1 cellular context compared by ENCODE assay signal in the genomic region with DNA sequence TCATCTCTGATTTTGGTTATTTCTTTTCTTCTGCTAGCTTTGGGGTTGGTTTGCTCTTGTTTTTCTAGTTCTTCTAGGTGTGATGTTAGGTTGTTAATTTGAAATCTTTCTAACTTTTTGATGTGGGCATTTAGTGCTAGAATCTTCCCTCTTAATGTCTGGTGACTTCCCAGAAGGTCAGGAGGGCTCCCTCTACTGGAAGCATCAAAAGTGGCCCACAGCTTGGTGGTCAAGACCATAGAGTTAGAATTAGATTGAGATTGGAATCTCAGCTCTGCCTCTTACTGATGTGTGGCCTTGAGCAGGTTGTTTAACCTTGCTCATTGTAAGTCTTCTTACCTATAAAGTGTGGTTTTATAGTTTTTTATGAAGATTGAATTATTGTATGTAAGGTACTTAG.
TF ChIP-seq lines count a peak whose summit lies in the region.

No MANE protein-coding gene starts in this region.

TF ChIP-seq in SK-N-SH, 30 proteins besides CTCF, POLR2A, EP300 and RAD21 (continued from another document):
- TF ChIP-seq ELF1 (IDR thresholded peaks at IDR 0.05) (no peak), FOXJ3 (CRISPR knock-in tag; IDR thresholded peaks at IDR 0.05) (no peak), NFIC (IDR thresholded peaks at IDR 0.05; ENCODE audit: borderline replicate concordance) (no peak), RXRA (IDR thresholded peaks at IDR 0.05; ENCODE audit: borderline replicate concordance, low read depth) (no peak), TEAD4 (IDR thresholded peaks at IDR 0.05; ENCODE audit: borderline replicate concordance, insufficient read depth) (no peak)
- TF ChIP-seq, protein P1, sequence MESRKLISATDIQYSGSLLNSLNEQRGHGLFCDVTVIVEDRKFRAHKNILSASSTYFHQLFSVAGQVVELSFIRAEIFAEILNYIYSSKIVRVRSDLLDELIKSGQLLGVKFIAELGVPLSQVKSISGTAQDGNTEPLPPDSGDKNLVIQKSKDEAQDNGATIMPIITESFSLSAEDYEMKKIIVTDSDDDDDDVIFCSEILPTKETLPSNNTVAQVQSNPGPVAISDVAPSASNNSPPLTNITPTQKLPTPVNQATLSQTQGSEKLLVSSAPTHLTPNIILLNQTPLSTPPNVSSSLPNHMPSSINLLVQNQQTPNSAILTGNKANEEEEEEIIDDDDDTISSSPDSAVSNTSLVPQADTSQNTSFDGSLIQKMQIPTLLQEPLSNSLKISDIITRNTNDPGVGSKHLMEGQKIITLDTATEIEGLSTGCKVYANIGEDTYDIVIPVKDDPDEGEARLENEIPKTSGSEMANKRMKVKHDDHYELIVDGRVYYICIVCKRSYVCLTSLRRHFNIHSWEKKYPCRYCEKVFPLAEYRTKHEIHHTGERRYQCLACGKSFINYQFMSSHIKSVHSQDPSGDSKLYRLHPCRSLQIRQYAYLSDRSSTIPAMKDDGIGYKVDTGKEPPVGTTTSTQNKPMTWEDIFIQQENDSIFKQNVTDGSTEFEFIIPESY (IDR thresholded peaks at IDR 0.05; ENCODE audit: borderline replicate concordance, low read depth) = no peak
- TF ChIP-seq, protein P2, sequence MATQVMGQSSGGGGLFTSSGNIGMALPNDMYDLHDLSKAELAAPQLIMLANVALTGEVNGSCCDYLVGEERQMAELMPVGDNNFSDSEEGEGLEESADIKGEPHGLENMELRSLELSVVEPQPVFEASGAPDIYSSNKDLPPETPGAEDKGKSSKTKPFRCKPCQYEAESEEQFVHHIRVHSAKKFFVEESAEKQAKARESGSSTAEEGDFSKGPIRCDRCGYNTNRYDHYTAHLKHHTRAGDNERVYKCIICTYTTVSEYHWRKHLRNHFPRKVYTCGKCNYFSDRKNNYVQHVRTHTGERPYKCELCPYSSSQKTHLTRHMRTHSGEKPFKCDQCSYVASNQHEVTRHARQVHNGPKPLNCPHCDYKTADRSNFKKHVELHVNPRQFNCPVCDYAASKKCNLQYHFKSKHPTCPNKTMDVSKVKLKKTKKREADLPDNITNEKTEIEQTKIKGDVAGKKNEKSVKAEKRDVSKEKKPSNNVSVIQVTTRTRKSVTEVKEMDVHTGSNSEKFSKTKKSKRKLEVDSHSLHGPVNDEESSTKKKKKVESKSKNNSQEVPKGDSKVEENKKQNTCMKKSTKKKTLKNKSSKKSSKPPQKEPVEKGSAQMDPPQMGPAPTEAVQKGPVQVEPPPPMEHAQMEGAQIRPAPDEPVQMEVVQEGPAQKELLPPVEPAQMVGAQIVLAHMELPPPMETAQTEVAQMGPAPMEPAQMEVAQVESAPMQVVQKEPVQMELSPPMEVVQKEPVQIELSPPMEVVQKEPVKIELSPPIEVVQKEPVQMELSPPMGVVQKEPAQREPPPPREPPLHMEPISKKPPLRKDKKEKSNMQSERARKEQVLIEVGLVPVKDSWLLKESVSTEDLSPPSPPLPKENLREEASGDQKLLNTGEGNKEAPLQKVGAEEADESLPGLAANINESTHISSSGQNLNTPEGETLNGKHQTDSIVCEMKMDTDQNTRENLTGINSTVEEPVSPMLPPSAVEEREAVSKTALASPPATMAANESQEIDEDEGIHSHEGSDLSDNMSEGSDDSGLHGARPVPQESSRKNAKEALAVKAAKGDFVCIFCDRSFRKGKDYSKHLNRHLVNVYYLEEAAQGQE (IDR thresholded peaks at IDR 0.05; ENCODE audit: low read depth, low read length) = no peak
- TF ChIP-seq, protein P3, sequence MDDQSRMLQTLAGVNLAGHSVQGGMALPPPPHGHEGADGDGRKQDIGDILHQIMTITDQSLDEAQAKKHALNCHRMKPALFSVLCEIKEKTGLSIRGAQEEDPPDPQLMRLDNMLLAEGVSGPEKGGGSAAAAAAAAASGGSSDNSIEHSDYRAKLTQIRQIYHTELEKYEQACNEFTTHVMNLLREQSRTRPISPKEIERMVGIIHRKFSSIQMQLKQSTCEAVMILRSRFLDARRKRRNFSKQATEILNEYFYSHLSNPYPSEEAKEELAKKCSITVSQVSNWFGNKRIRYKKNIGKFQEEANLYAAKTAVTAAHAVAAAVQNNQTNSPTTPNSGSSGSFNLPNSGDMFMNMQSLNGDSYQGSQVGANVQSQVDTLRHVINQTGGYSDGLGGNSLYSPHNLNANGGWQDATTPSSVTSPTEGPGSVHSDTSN (IDR thresholded peaks at IDR 0.05) = no peak
TF ChIP-seq in SK-N-SH: peak in this region for 0.
